Comparison of ENCODE assay signal across 8 cellular contexts in the genomic region with DNA sequence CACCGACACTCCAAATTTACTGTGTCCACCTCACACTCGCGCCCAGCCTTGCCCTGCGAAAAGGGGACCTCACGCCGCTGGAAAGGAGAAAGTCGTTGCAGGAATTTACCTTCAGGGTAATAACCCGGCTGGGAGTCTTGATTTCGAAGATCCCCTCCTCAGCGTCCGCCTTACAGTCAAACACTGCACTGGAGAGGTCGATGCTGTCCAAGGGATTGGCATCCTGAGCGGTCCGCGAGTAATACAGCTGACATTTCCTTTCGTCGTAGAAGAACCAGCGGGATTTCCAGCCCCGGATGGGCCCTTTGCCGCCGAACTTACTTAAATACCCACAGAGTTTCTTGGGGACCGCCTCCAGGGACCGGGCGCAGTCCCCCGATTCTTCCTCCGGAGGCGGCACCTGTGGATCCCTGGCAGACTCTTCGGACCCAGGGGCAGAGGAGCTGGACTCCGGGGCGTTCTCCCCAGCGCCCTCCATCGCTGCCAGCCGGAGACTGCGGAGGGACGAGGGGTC. TPM values are rescaled to one million over a fixed set of nuclear protein-coding genes. Genes with fewer than 3 reads are reported as not detected.
A peak's percentile ranks its signal among the peaks of the same experiment; 100 is the strongest.
DNase-seq lines count a peak whose midpoint lies in the region; ATAC-seq and TF ChIP-seq lines count a peak whose summit lies in the region.

No MANE protein-coding gene starts in this region.

- peak overlapping the region; percentile 98 for H3K4me3 ChIP-seq in WI38 (ENCODE audit: low read depth, low read length)
- H3K4me3 ChIP-seq in ovary: peak overlapping the region; percentile 62

- no peaks in the 10 kb centered on the region for H3K27me3 ChIP-seq in foreskin keratinocyte
- H3K27me3 ChIP-seq in ovary: no peaks in the 10 kb centered on the region

- TF ChIP-seq POLR2A in ovary (IDR thresholded peaks at IDR 0.05): no peak

- ATAC-seq in GM18511 (IDR thresholded peaks at IDR 0.05; ENCODE audit: unreplicated experiment): peak; percentile 33
- ATAC-seq in HG03108 (IDR thresholded peaks at IDR 0.05; ENCODE audit: unreplicated experiment): peak; percentile 20
- ATAC-seq in foreskin keratinocyte: peak; percentile 21
- no peak for ATAC-seq in HG03342 (IDR thresholded peaks at IDR 0.05; ENCODE audit: unreplicated experiment)

- TF ChIP-seq EP300 in ovary (IDR thresholded peaks at IDR 0.05): no peak

- DNase-seq in AG08396 (ENCODE audit: low spot score): peak; percentile 53
- DNase-seq in foreskin keratinocyte: peak in 1 of 2 donors; percentile 43
- DNase-seq in ovary: peak in 1 of 5 donors; percentile 36
- no peak for DNase-seq in UCSD-AML1 (lab: John Stamatoyannopoulos, UW; ENCODE audit: unreplicated experiment)

- H3K4me1 ChIP-seq in foreskin keratinocyte: peaks cover 14% of the 10 kb centered on the region
- H3K4me1 ChIP-seq in ovary (ENCODE audit: insufficient read depth): peaks cover 8% of the 10 kb centered on the region

- H3K27ac ChIP-seq in foreskin keratinocyte (peak overlapping the region; percentile 45), ovary (peak overlapping the region in 1 of 2 donors; percentile 90)

- TF ChIP-seq CTCF in WI38 (IDR thresholded peaks at IDR 0.05; ENCODE audit: low read depth, low read length) (no peak), foreskin keratinocyte (conservative IDR thresholded peaks at IDR 0.05) (no peak), ovary (IDR thresholded peaks at IDR 0.05) (no peak)

- no peaks in the 10 kb centered on the region for H3K9me3 ChIP-seq in ovary

- intact Hi-C loops in ovary (cut with DNase I): loop anchor here in 3 of 4 donors (5.0 to 10.0 kb wide), 5 partner anchors 50 to 333 kb away; partner anchors contain the start of genes TRMO (in 2 of the 3) and ANP32B (in 1 of the 3)

- 0 to 1% (median 1%) methylated on average over 34 to 35 of the region's 35 CpGs for WGBS in ovary, 3 donors

- no peaks in the 10 kb centered on the region for H3K36me3 ChIP-seq in ovary

RNA-seq across cellular contexts. Expression of gene TBC1D2, which starts 0.3 kb away (rescaled TPM):
- total RNA-seq in foreskin keratinocyte (76.8 and 85.0 TPM in 2 replicates), ovary (10 to 100 TPM in 1 of 7 donors, 1 to 10 TPM in 6; 3.9 to 11.3 (median 4.7) TPM)
- polyA plus RNA-seq in foreskin keratinocyte (69.1 and 80.7 TPM in 2 replicates), ovary (1 to 10 TPM; 1.7 to 3.6 TPM)
